In the genomic region with DNA sequence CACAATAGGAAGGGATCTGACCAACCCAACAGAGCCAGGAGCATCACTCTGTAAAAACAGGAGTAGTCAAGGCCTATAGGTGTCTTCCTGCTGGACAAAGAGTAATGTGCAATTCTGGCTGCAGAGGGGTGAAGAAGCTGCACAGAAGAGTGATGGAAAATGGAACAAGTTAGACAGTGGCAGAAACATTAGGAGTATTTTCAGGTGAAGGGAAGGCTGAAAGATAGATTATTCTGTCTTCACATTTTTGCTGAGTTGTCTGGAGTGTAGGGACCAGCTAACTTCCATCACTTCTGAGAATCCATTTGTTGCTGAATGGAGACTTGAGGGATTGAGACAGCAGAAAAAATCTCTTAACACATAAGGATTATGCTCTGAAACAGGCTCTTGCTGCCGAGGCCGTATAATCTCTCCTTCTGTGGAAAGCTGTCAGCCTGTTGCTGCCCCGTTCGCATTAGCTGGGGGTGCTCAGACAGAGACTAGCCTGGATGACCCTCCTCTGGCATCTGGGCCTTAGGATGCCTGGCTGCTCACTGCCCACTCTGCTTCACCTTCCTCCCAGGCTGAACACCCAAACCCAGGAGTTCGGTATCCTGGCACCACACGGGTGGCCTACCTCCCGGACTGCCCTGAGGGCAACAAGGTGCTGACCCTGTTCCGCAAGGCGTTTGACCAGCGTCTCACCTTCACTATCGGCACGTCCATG, we compare ENCODE assay signal across 31 cellular contexts. TPM values are rescaled to one million over a fixed set of nuclear protein-coding genes. Genes with fewer than 3 reads are reported as not detected.
DNase-seq lines count a peak whose midpoint lies in the region; FAIRE-seq and TF ChIP-seq lines count a peak whose summit lies in the region.
"Had no signal": no experiment of that assay in that cellular context is flagged by ENCODE, and none has a peak within 500 bp of the region (broad histone marks: within the 10 kb centered on the region; RNA-seq: fewer than 3 reads in every experiment).

No MANE protein-coding gene starts in this region.

- no peak overlapping the region for H3K4ac ChIP-seq in neuronal stem cell (ENCODE audit: low read length)

- no peak overlapping the region for H2BK120ac ChIP-seq in neuronal stem cell (ENCODE audit: low read depth, low read length)

- whole genome bisulfite sequencing in neuronal stem cell (ENCODE audit: extremely low coverage in 2 of 2, insufficient read length in 2 of 2, insufficient replicate concordance in 1 of 2), 2 donors, result no CpG with 5 or more reads among the region's 12 CpGs

- H3K4me3 ChIP-seq in bronchial epithelial cell (ENCODE audit: low read depth, low read length) (no peak overlapping the region), neuronal stem cell (ENCODE audit: low read length in 2 of 2) (no peak overlapping the region)
- H3K4me3 ChIP-seq: pancreas, smooth muscle cell, testis, uterus had no signal

- H3K4me2 ChIP-seq in neuronal stem cell (ENCODE audit: insufficient read depth, low read length, poor library complexity, severe bottlenecking), result no peak overlapping the region
- H3K4me2 ChIP-seq: smooth muscle cell had no signal

- FAIRE-seq in bronchial epithelial cell (lab: Jason Lieb, UNC), result peak; percentile 60
- FAIRE-seq: GM12892, pancreas had no signal

- peak overlapping the region; percentile 15 for H3K9ac ChIP-seq in neuronal stem cell (ENCODE audit: low read depth, low read length, poor library complexity)

- no peaks in the 10 kb centered on the region for H3K36me3 ChIP-seq in bronchial epithelial cell (ENCODE audit: control insufficient read depth, insufficient read depth, low read length)
- peaks cover 16 to 32% of the 10 kb centered on the region in 2 donors for H3K36me3 ChIP-seq in neuronal stem cell (replicated peaks in 1 of 2; ENCODE audit: control insufficient read depth in 2 of 2, insufficient read depth in 2 of 2, low read length in 2 of 2)
- H3K36me3 ChIP-seq: pancreas, uterus had no signal

- TF ChIP-seq CTCF in 22Rv1 (IDR thresholded peaks at IDR 0.05), result no peak
- no peak for TF ChIP-seq CTCF in GM13977 (IDR thresholded peaks at IDR 0.05; ENCODE audit: extremely low read depth, insufficient read depth, missing control alignments)
- TF ChIP-seq CTCF in bronchial epithelial cell (IDR thresholded peaks at IDR 0.05; ENCODE audit: insufficient read depth, low read length, severe bottlenecking), result no peak

- in situ Hi-C loops in GM13977 (cut with MboI; ENCODE audit: low pct_unique_long_range_greater_than_20kb, low sequenced_read_pairs, unreplicated experiment), result no loop called here

- peak overlapping the region; percentile 25 for H4K8ac ChIP-seq in neuronal stem cell (ENCODE audit: low read depth, low read length)

- no peaks in the 10 kb centered on the region for H3K79me1 ChIP-seq in neuronal stem cell (ENCODE audit: low read depth, low read length)

- peak overlapping the region; percentile 77 for H3K23ac ChIP-seq in neuronal stem cell (ENCODE audit: low read depth, low read length, poor library complexity)

- H2BK5ac ChIP-seq in neuronal stem cell (ENCODE audit: low read length), result no peak overlapping the region

- H3K9me3 ChIP-seq in neuronal stem cell (replicated peaks in 1 of 2; ENCODE audit: control insufficient read depth in 2 of 2, insufficient read depth in 1 of 2, low read depth in 1 of 2, low read length in 2 of 2), result no peaks in the 10 kb centered on the region
- H3K9me3 ChIP-seq: ascending aorta, BE2C, pancreas, testis, uterus had no signal

- H3K27me3 ChIP-seq in bronchial epithelial cell (ENCODE audit: control insufficient read depth, insufficient read depth, low read length) (peaks cover 15% of the 10 kb centered on the region), neuronal stem cell (ENCODE audit: control insufficient read depth in 3 of 3, insufficient read depth in 3 of 3, low read depth in 1 of 3, low read length in 3 of 3) (peaks cover 0 to 5% (median 0%) of the 10 kb centered on the region in 3 experiments)
- H3K27me3 ChIP-seq: ascending aorta, BE2C, pancreas, testis, uterus had no signal

- H4K91ac ChIP-seq in neuronal stem cell (ENCODE audit: low read depth, low read length, poor library complexity), result no peak overlapping the region

- H2BK15ac ChIP-seq in neuronal stem cell (ENCODE audit: low read length), result no peak overlapping the region

- H3K4me1 ChIP-seq in neuronal stem cell (ENCODE audit: control insufficient read depth in 2 of 2, insufficient read depth in 1 of 2, low read depth in 1 of 2, low read length in 2 of 2), result peaks cover 18 to 20% of the 10 kb centered on the region in 2 donors
- H3K4me1 ChIP-seq: uterus had no signal

- H3K27ac ChIP-seq in 22Rv1, result peak overlapping the region; percentile 11; the same call in 1 of the 2 replicates
- no peak overlapping the region for H3K27ac ChIP-seq in neuronal stem cell (replicated peaks; ENCODE audit: low read length)
- H3K27ac ChIP-seq: pancreas had no signal

- peak overlapping the region; percentile 47 for H2AK5ac ChIP-seq in neuronal stem cell (ENCODE audit: low read depth, low read length)

- H3K14ac ChIP-seq in neuronal stem cell (ENCODE audit: low read length), result no peak overlapping the region

- no peak overlapping the region for H2BK12ac ChIP-seq in neuronal stem cell (ENCODE audit: low read length)

- peak; percentile 7 for DNase-seq in GM13977 (ENCODE audit: low spot score)
- DNase-seq in bronchial epithelial cell (ENCODE audit: low read depth), result no peak
- no peak for DNase-seq in neuronal stem cell (ENCODE audit: low spot score)
- DNase-seq in NCI-H2107 (lab: John Stamatoyannopoulos, UW), result no peak
- DNase-seq in NCI-H2171 (lab: John Stamatoyannopoulos, UW), result no peak
- DNase-seq in NCI-H1092 treated with DMSO at 0.1 percent for 48 hours (lab: John Stamatoyannopoulos, UW), result no peak
- no peak for DNase-seq in GF-D8 (lab: John Stamatoyannopoulos, UW)
- DNase-seq: ACHN; activated CD4-positive, alpha-beta T cell treated with anti-CD3 and anti-CD28 coated beads, Interleukin-2, amount 10 ng/mL, durations not matched to agents 24 days and 14 days; activated CD8-positive, alpha-beta memory T cell treated with anti-CD3 and anti-CD28 coated beads for 24 hours; activated T-cell treated with anti-CD3 and anti-CD28 coated beads for 4 hours; BE2C; DMS153; foreskin melanocyte; HFFc6; mammary epithelial cell; MV-4-11; NCI-H510A; nephron progenitor cell; OCI-M1; pancreas; retina; stimulated activated CD4-positive, alpha-beta T cell treated with anti-CD3 and anti-CD28 coated beads, Interleukin-1b, Interleukin-23, amount 100 ng/mL, for 48 hours; stimulated activated naive CD4-positive, alpha-beta T cell treated with Interleukin-2 at 50 U/mL for 16 hours; T-cell; testis; uterus had no signal

- no peak overlapping the region for H3K18ac ChIP-seq in neuronal stem cell (ENCODE audit: low read length)

- no peak overlapping the region for H2AFZ ChIP-seq in neuronal stem cell (ENCODE audit: low read length)

RNA-seq across cellular contexts. Expression of gene ARHGEF25, which starts 3.1 kb away (rescaled TPM):
- 0.26 and 0.53 TPM in 2 replicates for total RNA-seq in bronchial epithelial cell
- polyA plus RNA-seq in neuronal stem cell (2013, experiment 1 of 2), result 14.2 TPM
- 13.8 TPM for polyA plus RNA-seq in neuronal stem cell (2013, experiment 2 of 2)

RNA-seq across cellular contexts. Expression of gene DTX3, which starts 3.5 kb away (rescaled TPM):
- 1.5 and 3.7 TPM in 2 replicates for total RNA-seq in bronchial epithelial cell
- 66.7 TPM for polyA plus RNA-seq in neuronal stem cell (2013, experiment 1 of 2)
- polyA plus RNA-seq in neuronal stem cell (2013, experiment 2 of 2), result 64.9 TPM

RNA-seq across cellular contexts. Expression of gene PIP4K2C, which starts 17.1 kb away (rescaled TPM):
- 38.4 and 46.3 TPM in 2 replicates for total RNA-seq in bronchial epithelial cell
- 9.6 TPM for polyA plus RNA-seq in neuronal stem cell (2013, experiment 1 of 2)
- polyA plus RNA-seq in neuronal stem cell (2013, experiment 2 of 2), result 9.4 TPM

RNA-seq across cellular contexts. Expression of gene B4GALNT1, which starts 24.9 kb away (rescaled TPM):
- total RNA-seq in bronchial epithelial cell, result 0.13 TPM in 1 of 2 replicates, not detected in the other
- 1.8 TPM for polyA plus RNA-seq in neuronal stem cell (2013, experiment 1 of 2)
- polyA plus RNA-seq in neuronal stem cell (2013, experiment 2 of 2), result 1.6 TPM

RNA-seq across cellular contexts. Expression of gene KIF5A, which starts 58.3 kb away (rescaled TPM):
- under 0.01 and 0.26 TPM in 2 replicates for total RNA-seq in bronchial epithelial cell
- polyA plus RNA-seq in neuronal stem cell (2013, experiment 1 of 2), result 3.7 TPM
- polyA plus RNA-seq in neuronal stem cell (2013, experiment 2 of 2), result 3.8 TPM
- total RNA-seq: ascending aorta had no signal
